In genomic region chr10:123681285-123681684, GRCh38 we compare ENCODE assay signal across 26 cellular contexts. TPM values are rescaled to one million over a fixed set of nuclear protein-coding genes. Genes with fewer than 3 reads are reported as not detected.
DNase-seq lines count a peak whose midpoint lies in the region; ATAC-seq, FAIRE-seq and TF ChIP-seq lines count a peak whose summit lies in the region.
"Had no signal": no experiment of that assay in that cellular context is flagged by ENCODE, and none has a peak within 500 bp of the region (broad histone marks: within the 10 kb centered on the region; RNA-seq: fewer than 3 reads in every experiment).

No MANE protein-coding gene starts in this region.

- TF ChIP-seq CTCF in GM12878 (IDR thresholded peaks at IDR 0.05 in 2 of 3, conservative IDR thresholded peaks at IDR 0.05 in 1 of 3; ENCODE audit: control insufficient read depth in 2 of 3, extremely low read depth in 1 of 3, insufficient read depth in 1 of 3, low read depth in 3 of 3, low read length in 3 of 3) = no peak
- TF ChIP-seq CTCF in transverse colon (IDR thresholded peaks at IDR 0.05) = no peak

- no peak overlapping the region for H2AFZ ChIP-seq in GM12878 (ENCODE audit: control insufficient read depth, low read depth, low read length)
- H2AFZ ChIP-seq: GM23338 had no signal

- TF ChIP-seq EP300 in GM12878 (IDR thresholded peaks at IDR 0.05; ENCODE audit: borderline replicate concordance in 1 of 2, control insufficient read depth in 1 of 2, low read depth in 2 of 2, low read length in 2 of 2) (no peak), transverse colon (IDR thresholded peaks at IDR 0.05; ENCODE audit: low read depth) (no peak)

- no peaks in the 10 kb centered on the region for H3K36me3 ChIP-seq in BLaER1
- H3K36me3 ChIP-seq in GM12878 (ENCODE audit: control insufficient read depth in 2 of 2, insufficient read depth in 2 of 2, low read length in 1 of 2) = no peaks in the 10 kb centered on the region
- no peaks in the 10 kb centered on the region for H3K36me3 ChIP-seq in transverse colon

- H3K27ac ChIP-seq in BLaER1 (no peak overlapping the region), GM12878 (ENCODE audit: control insufficient read depth, insufficient read depth) (no peak overlapping the region), transverse colon (no peak overlapping the region)

- BruUV-seq in GM12878 (replicated peaks; lab: Mats Ljungman, UMichigan) = no TSS peak

- no peak overlapping the region for H3K9ac ChIP-seq in BLaER1
- no peak overlapping the region for H3K9ac ChIP-seq in GM12878 (ENCODE audit: control insufficient read depth, insufficient read depth, low read length)

- H3K9me3 ChIP-seq in BLaER1 (no peaks in the 10 kb centered on the region), GM12878 (replicated peaks; ENCODE audit: control insufficient read depth, insufficient read depth, low read length) (no peaks in the 10 kb centered on the region), transverse colon (no peaks in the 10 kb centered on the region)

- TF ChIP-seq POLR2A in GM12878 (IDR thresholded peaks at IDR 0.05; ENCODE audit: low read depth, low read length) (no peak), transverse colon (IDR thresholded peaks at IDR 0.05) (no peak), GM12892 (IDR thresholded peaks at IDR 0.05; ENCODE audit: low read depth, low read length) (no peak)

- SMC1A ChIA-PET in GM12878 (lab: Charles Lee; ENCODE audit: uncharacterized antibody, unreplicated experiment) = no interaction called here

- no peak for TF ChIP-seq RAD21 in GM12878 (IDR thresholded peaks at IDR 0.05; ENCODE audit: insufficient read depth, low read depth, low read length)

- RAD21 ChIA-PET in GM12878 (lab: Charles Lee; ENCODE audit: unreplicated experiment) = no interaction called here

- H3K4me3 ChIP-seq in BLaER1 (no peak overlapping the region), GM12878 (no peak overlapping the region), transverse colon (no peak overlapping the region)
- H3K4me3 ChIP-seq: GM23338, K562 had no signal

- H3K4me1 ChIP-seq in BLaER1 = peaks cover 30% of the 10 kb centered on the region
- H3K4me1 ChIP-seq in GM12878 (ENCODE audit: control insufficient read depth, insufficient read depth, low read length) = no peaks in the 10 kb centered on the region
- H3K4me1 ChIP-seq in transverse colon = no peaks in the 10 kb centered on the region

- H3K4me2 ChIP-seq in BLaER1 (peak overlapping the region; percentile 44), GM12878 (ENCODE audit: control insufficient read depth, insufficient read depth) (no peak overlapping the region)
- H3K4me2 ChIP-seq: GM23338 had no signal

- DNase-seq in GM12878 (ENCODE audit: low read depth, low spot score) (no peak), putamen (ENCODE audit: low spot score) (peak; percentile 7), NCI-H1694 (lab: John Stamatoyannopoulos, UW) (no peak), transverse colon (no peak), GM12892 (ENCODE audit: insufficient read length) (no peak)
- DNase-seq: 8988T; C1 segment of cervical spinal cord; CD4-positive, CD25-positive, alpha-beta regulatory T cell; CD8-positive, alpha-beta memory T cell; COR-L47; DMS 273 treated with DMSO at 0.1 percent for 48 hours; DMS53; DND-41; EL; HCEC 1CT; IMR-90 had no signal

- H4K20me1 ChIP-seq in BLaER1 = no peaks in the 10 kb centered on the region
- no peaks in the 10 kb centered on the region for H4K20me1 ChIP-seq in GM12878 (ENCODE audit: control insufficient read depth, insufficient read depth)

- CTCF ChIA-PET in GM12878 (lab: Yijun Ruan, JAX) = interaction anchor here (1.0 kb wide), 1 partner anchor 40 kb away, joined by 3 read pairs; no protein-coding TSS in a partner anchor

- no peak for FAIRE-seq in GM12878 (lab: Jason Lieb, UNC)
- FAIRE-seq in GM12892 (lab: Jason Lieb, UNC) = no peak
- FAIRE-seq: GM19239, H54, HTR-8/SVneo, K562 had no signal

- no peaks in the 10 kb centered on the region for H3K27me3 ChIP-seq in BLaER1
- H3K27me3 ChIP-seq in GM12878 (replicated peaks in 1 of 2; ENCODE audit: control insufficient read depth in 2 of 2, insufficient read depth in 2 of 2, low read length in 1 of 2) = peaks cover 2 to 3% of the 10 kb centered on the region in 2 experiments; a peak in 3 of 4 replicates
- H3K27me3 ChIP-seq in transverse colon = no peaks in the 10 kb centered on the region

- no peaks in the 10 kb centered on the region for H3K79me2 ChIP-seq in GM12878 (ENCODE audit: control insufficient read depth, insufficient read depth, low read length)

- POLR2A ChIA-PET in GM12878 (lab: Charles Lee) = no interaction called here

- in situ Hi-C loops in GM12878 (cut with MboI) (no loop called here), transverse colon (cut with MboI; ENCODE audit: low pct_ligation_motif_present in 1 of 4, low pct_unique_long_range_greater_than_20kb in 1 of 4, low sequenced_read_pairs in 3 of 4) (no loop called here)

- 0% methylated on average over 9 of the region's 9 CpGs for WGBS in GM12878 (ENCODE audit: insufficient coverage, insufficient replicate concordance, low lambda C conversion rate, missing lambda C conversion rate)
- 68% methylated on average over 9 of the region's 9 CpGs; no CpG with 5 or more reads in 1 of the 2 donors for WGBS in transverse colon (ENCODE audit: low coverage in 1 of 2), 2 donors

- ATAC-seq in GM21529 (IDR thresholded peaks at IDR 0.05; ENCODE audit: unreplicated experiment) (peak; percentile 61), GM12878 (peak; percentile 48)
- ATAC-seq: GM23338, K562 had no signal

- intact Hi-C loops in GM12878 (cut with micrococcal nuclease; ENCODE audit: unreplicated experiment) (no loop called here), transverse colon (cut with DNase I; ENCODE audit: low total_unique reads) (no loop called here)

TF ChIP-seq in GM12878, 131 proteins besides CTCF, POLR2A, EP300 and RAD21 (continues in another document):
- peak in 1 of 2 experiments; percentile 32; a peak in 1 of 4 replicates for TF ChIP-seq IKZF2 (IDR thresholded peaks at IDR 0.05)
- TF ChIP-seq ZNF24 (IDR thresholded peaks at IDR 0.05) = no peak
- TF ChIP-seq, protein P1, sequence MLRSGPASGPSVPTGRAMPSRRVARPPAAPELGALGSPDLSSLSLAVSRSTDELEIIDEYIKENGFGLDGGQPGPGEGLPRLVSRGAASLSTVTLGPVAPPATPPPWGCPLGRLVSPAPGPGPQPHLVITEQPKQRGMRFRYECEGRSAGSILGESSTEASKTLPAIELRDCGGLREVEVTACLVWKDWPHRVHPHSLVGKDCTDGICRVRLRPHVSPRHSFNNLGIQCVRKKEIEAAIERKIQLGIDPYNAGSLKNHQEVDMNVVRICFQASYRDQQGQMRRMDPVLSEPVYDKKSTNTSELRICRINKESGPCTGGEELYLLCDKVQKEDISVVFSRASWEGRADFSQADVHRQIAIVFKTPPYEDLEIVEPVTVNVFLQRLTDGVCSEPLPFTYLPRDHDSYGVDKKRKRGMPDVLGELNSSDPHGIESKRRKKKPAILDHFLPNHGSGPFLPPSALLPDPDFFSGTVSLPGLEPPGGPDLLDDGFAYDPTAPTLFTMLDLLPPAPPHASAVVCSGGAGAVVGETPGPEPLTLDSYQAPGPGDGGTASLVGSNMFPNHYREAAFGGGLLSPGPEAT (IDR thresholded peaks at IDR 0.05; ENCODE audit: low read depth) = peak; percentile 37; the same call in 1 of the 2 replicates
- TF ChIP-seq HCFC1 (IDR thresholded peaks at IDR 0.05; ENCODE audit: low read length) = no peak
- TF ChIP-seq PKNOX1 (IDR thresholded peaks at IDR 0.05) = peak; percentile 59; the same call in 1 of the 2 replicates
- TF ChIP-seq DPF2 (IDR thresholded peaks at IDR 0.05) = no peak
- no peak for TF ChIP-seq NR2C1 (IDR thresholded peaks at IDR 0.05)
- peak; percentile 59 for TF ChIP-seq MEF2B (IDR thresholded peaks at IDR 0.05; ENCODE audit: partially characterized antibody, poor library complexity, severe bottlenecking)
- peak; percentile 53; the same call in 1 of the 2 replicates for TF ChIP-seq IKZF1 (conservative IDR thresholded peaks at IDR 0.05)
- no peak for TF ChIP-seq JUNB (IDR thresholded peaks at IDR 0.05)

RNA-seq across cellular contexts. Expression of gene GPR26, which starts 15.1 kb away (rescaled TPM):
- not detected in 2 replicates for total RNA-seq in GM12878 (2013; cell fraction: nucleolus; rRNA removed)
- total RNA-seq in GM12878 (2014; rRNA removed) = under 0.01 TPM in 1 of 2 replicates, not detected in the other
- not detected in 2 replicates for total RNA-seq in GM12878 (2014; rRNA removed; fragmentation: Illumina TruSeq; extraction: Trizol)
- 0.03 TPM in 1 of 2 replicates, not detected in the other for total RNA-seq in GM12878 (2021)
- polyA plus RNA-seq in GM12878 (2011; ENCODE audit: low read depth) = not detected
- not detected in 2 replicates for polyA plus RNA-seq in GM12878 (2011; rRNA removed)
- not detected in 2 replicates for polyA plus RNA-seq in GM12878 (2011; cell fraction: cytosol; rRNA removed)
- not detected in 2 replicates for polyA plus RNA-seq in GM12878 (2011; cell fraction: nucleus; rRNA removed)
- polyA plus RNA-seq in GM12878 (2012) = 0.03 TPM in 1 of 2 replicates, not detected in the other
- polyA plus RNA-seq in GM12878 (2014; fragmentation: Illumina TruSeq; extraction: Trizol) = not detected in 2 replicates
- not detected for polyA plus RNA-seq in GM12878 (2014; fragmentation: Nextera tagmentation; extraction: Ambion mirVana)
- polyA plus RNA-seq in GM12878 (2014; rRNA removed) = 0.01 TPM in 1 of 2 replicates, not detected in the other
- polyA plus RNA-seq in GM12878 (2016; fragmentation: Nextera tagmentation; extraction: Ambion mirVana) = not detected
- not detected in 2 replicates for polyA minus RNA-seq in GM12878 (2011; rRNA and poly(A)+ RNA removed)
- not detected in 2 replicates for polyA minus RNA-seq in GM12878 (2011; cell fraction: cytosol; rRNA and poly(A)+ RNA removed)
- not detected in 2 replicates for polyA minus RNA-seq in GM12878 (2011; cell fraction: nucleus; rRNA and poly(A)+ RNA removed)
- not detected for total RNA-seq in transverse colon
- 0.02 TPM for polyA plus RNA-seq in GM12892 (2012; ENCODE audit: missing spikeins)
- total RNA-seq: A673; CD4-positive, CD25-positive, alpha-beta regulatory T cell; CD8-positive, alpha-beta memory T cell; G401; IMR-90; K562 had no signal
- polyA plus RNA-seq: AG04450; CD4-positive, CD25-positive, alpha-beta regulatory T cell; CD8-positive, alpha-beta memory T cell; IMR-90; K562 had no signal
